8 cellular contexts compared by ENCODE assay signal in the genomic region with DNA sequence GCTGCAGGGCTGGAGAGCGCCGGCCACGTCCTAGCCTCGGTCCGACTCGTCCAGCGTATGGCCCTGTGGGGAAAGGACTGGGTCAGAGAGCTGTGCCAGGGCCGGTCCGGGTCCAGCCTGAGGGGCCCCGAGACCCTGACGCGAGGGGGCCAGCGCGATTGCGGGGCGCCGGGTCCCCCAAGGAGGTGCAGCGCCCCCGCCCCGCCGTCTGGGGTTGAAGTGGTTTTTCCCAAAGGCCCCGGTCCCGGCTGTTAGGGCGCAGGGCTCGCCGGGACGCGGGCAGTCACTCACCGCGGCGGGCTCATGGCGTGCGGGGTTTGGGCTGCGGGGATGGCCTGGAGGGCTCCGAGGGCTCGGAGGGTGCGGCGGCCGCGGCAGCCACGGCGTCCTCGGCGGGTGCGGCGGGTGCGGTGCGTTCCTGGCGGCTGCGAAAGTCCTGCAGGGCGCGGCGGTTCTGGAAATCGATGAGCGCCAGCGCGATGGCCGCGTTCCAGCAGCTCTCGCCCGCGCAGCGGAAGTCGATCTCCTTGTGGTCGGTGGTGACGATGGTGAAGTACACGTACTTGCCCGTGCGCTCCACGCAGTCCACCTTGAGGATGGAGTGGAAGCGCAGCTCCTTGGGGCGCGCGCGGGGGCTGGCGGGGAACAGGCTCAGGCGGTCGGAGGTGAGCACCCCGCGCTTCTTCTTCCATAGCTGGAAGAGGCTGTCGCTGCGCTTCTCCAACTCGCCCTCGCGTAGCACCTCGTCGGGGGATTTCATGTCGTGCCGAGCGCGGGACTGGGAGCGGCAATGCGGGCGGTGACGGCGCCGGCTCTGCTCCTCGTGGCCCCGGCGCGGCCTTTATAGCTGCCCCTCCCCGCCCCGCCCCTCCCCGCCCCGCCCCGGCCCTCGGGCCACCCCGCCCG. TPM values are rescaled to one million over a fixed set of nuclear protein-coding genes. Genes with fewer than 3 reads are reported as not detected.
DNase-seq lines count a peak whose midpoint lies in the region; ATAC-seq and TF ChIP-seq lines count a peak whose summit lies in the region.

A gene with protein sequence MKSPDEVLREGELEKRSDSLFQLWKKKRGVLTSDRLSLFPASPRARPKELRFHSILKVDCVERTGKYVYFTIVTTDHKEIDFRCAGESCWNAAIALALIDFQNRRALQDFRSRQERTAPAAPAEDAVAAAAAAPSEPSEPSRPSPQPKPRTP (minus strand): TSS at position 816 of the 906 bp plus-strand sequence. CDS start 56 bp downstream, at position 760.

- peaks cover 27% of the 10 kb centered on the region for H3K27me3 ChIP-seq in H7 (ENCODE audit: control insufficient read depth, insufficient read depth, low read length)

- H3K9me3 Mint-ChIP-seq in activated naive CD8-positive, alpha-beta T cell treated with anti-CD3 and anti-CD28 coated beads, Interleukin-2, amount 10 ng/mL, durations not matched to agents 7 days and 5 days, result no peaks in the 10 kb centered on the region

- H3K27me3 Mint-ChIP-seq in activated naive CD8-positive, alpha-beta T cell treated with anti-CD3 and anti-CD28 coated beads, Interleukin-2, amount 10 ng/mL, durations not matched to agents 7 days and 5 days, result peaks cover 25% of the 10 kb centered on the region

- TF ChIP-seq CTCF in 22Rv1 (IDR thresholded peaks at IDR 0.05) (peak; percentile 16; the same call in 1 of the 2 replicates), RWPE1 (conservative IDR thresholded peaks at IDR 0.05; ENCODE audit: low read depth) (no peak)

- peak within 1 kb of the TSS; percentile 85 for H3K4me3 Mint-ChIP-seq in activated naive CD8-positive, alpha-beta T cell treated with anti-CD3 and anti-CD28 coated beads, Interleukin-2, amount 10 ng/mL, durations not matched to agents 7 days and 5 days

- intact Hi-C loops in left ventricle myocardium superior (cut with micrococcal nuclease), result no loop called here

- peaks cover 31% of the 10 kb centered on the region for H3K4me1 Mint-ChIP-seq in activated naive CD8-positive, alpha-beta T cell treated with anti-CD3 and anti-CD28 coated beads, Interleukin-2, amount 10 ng/mL, durations not matched to agents 7 days and 5 days

- CTCF ChIA-PET in RWPE1 (lab: Yijun Ruan, JAX), result interaction anchor here (1.5 to 2.9 kb wide), 5 partner anchors 37 to 396 kb away, joined by 4 to 19 read pairs (median 15); a partner anchor contains a TSS

- H3K4me3 ChIP-seq in H7 (ENCODE audit: insufficient read depth, low read depth, low read length), result peak within 1 kb of the TSS; percentile 68

- H3K27ac Mint-ChIP-seq in activated naive CD8-positive, alpha-beta T cell treated with anti-CD3 and anti-CD28 coated beads, Interleukin-2, amount 10 ng/mL, durations not matched to agents 7 days and 5 days, result peak within 1 kb of the TSS; percentile 56

- POLR2A ChIA-PET in RWPE1 (lab: Yijun Ruan, JAX; ENCODE audit: low non-redundant PET), result interaction anchor here (0.6 to 2.7 kb wide), 5 partner anchors 17 to 144 kb away, joined by 3 to 18 read pairs (median 4); a partner anchor contains a TSS
- POLR2A ChIA-PET in activated naive CD8-positive, alpha-beta T cell treated with anti-CD3 and anti-CD28 coated beads, Interleukin-2, amount 10 ng/mL, durations not matched to agents 7 days and 5 days (lab: Charles Lee), result interaction anchor here (1.2 to 3.7 kb wide), 6 partner anchors 9 to 395 kb away, joined by 4 to 21 read pairs (median 8); a partner anchor contains a TSS

- ATAC-seq in activated naive CD8-positive, alpha-beta T cell treated with anti-CD3 and anti-CD28 coated beads, Interleukin-2, amount 10 ng/mL, durations not matched to agents 7 days and 5 days (ENCODE audit: low read depth), result peak; percentile 35
- ATAC-seq in left ventricle myocardium superior (peak; percentile 21), HG03565 (IDR thresholded peaks at IDR 0.05; ENCODE audit: unreplicated experiment) (no peak)

- no peaks in the 10 kb centered on the region for H3K36me3 ChIP-seq in H7 (replicated peaks; ENCODE audit: control insufficient read depth, insufficient read depth, low read length)

- DNase-seq in H7 (peak; percentile 97), RWPE1 (ENCODE audit: low spot score) (peak; percentile 75), left ventricle myocardium superior (peak; percentile 71), retina (peak; percentile 78), NCI-H2107 treated with DMSO at 0.1 percent for 48 hours (lab: John Stamatoyannopoulos, UW; ENCODE audit: unreplicated experiment) (no peak)
- peak; percentile 69 for DNase-seq in activated naive CD8-positive, alpha-beta T cell treated with anti-CD3 and anti-CD28 coated beads, Interleukin-2, amount 10 ng/mL, durations not matched to agents 7 days and 5 days

- peak within 1 kb of the TSS; percentile 96 for H3K27ac ChIP-seq in 22Rv1
- peak within 1 kb of the TSS; percentile 95 for H3K27ac ChIP-seq in RWPE1

- H3K36me3 Mint-ChIP-seq in activated naive CD8-positive, alpha-beta T cell treated with anti-CD3 and anti-CD28 coated beads, Interleukin-2, amount 10 ng/mL, durations not matched to agents 7 days and 5 days, result no peaks in the 10 kb centered on the region

RNA-seq across cellular contexts. Expression of the gene that starts here (rescaled TPM):
- total RNA-seq in H7 (2014; rRNA removed; shearing (Covaris generic)), result 5.1 and 13.1 TPM in 2 replicates
- under 1 TPM; 0.55 to 0.65 TPM for total RNA-seq in activated naive CD8-positive, alpha-beta T cell treated with anti-CD3 and anti-CD28 coated beads, Interleukin-2, amount 10 ng/mL, durations not matched to agents 7 days and 5 days
- 0.99 TPM for total RNA-seq in left ventricle myocardium superior

Comparison
In these comparisons a context has a peak if more than half of its experiments do, and no peak if none do; other contexts are left out.
1. Peak in DNase-seq and ATAC-seq in activated naive CD8-positive, alpha-beta T cell treated with anti-CD3 and anti-CD28 coated beads, Interleukin-2, amount 10 ng/mL, durations not matched to agents 7 days and 5 days; RNA of the gene not detected or under 1 TPM.
2. Peak in DNase-seq and ATAC-seq in left ventricle myocardium superior; RNA of the gene not detected or under 1 TPM.